18 cellular contexts compared by ENCODE assay signal in genomic region chr15:74042603-74043424, GRCh38. TPM values are rescaled to one million over a fixed set of nuclear protein-coding genes. Genes with fewer than 3 reads are reported as not detected.
DNase-seq lines count a peak whose midpoint lies in the region; ATAC-seq, FAIRE-seq and TF ChIP-seq lines count a peak whose summit lies in the region.
"Had no signal": no experiment of that assay in that cellular context is flagged by ENCODE, and none has a peak within 500 bp of the region (broad histone marks: within the 10 kb centered on the region; RNA-seq: fewer than 3 reads in every experiment).

No MANE protein-coding gene starts in this region.

- H3K4me3 ChIP-seq in HEK293 (ENCODE audit: low read depth, low read length), result no peak overlapping the region
- H3K4me3 ChIP-seq: BLaER1 had no signal

- CTCF ChIA-PET in HEK293 (lab: Yijun Ruan, JAX), result interaction anchor here (0.9 to 14.3 kb wide), 5 partner anchors 8 to 265 kb away, joined by 3 to 152 read pairs (median 12); no protein-coding TSS in a partner anchor

- H3K4me1 ChIP-seq in HEK293 (ENCODE audit: control insufficient read depth, insufficient read depth, low read length), result no peaks in the 10 kb centered on the region; the same call in 1 of the 2 replicates

- TF ChIP-seq CTCF in D721Med (IDR thresholded peaks at IDR 0.05; ENCODE audit: insufficient read depth, missing control alignments), result no peak
- no peak for TF ChIP-seq CTCF in HEK293 (tag by site-specific recombination; IDR thresholded peaks at IDR 0.05)
- TF ChIP-seq CTCF in type B pancreatic cell (conservative IDR thresholded peaks at IDR 0.05), result no peak
- TF ChIP-seq CTCF in natural killer cell (IDR thresholded peaks at IDR 0.05), result no peak

- no peaks in the 10 kb centered on the region for H3K9me3 ChIP-seq in HEK293 (ENCODE audit: control insufficient read depth, insufficient read depth, low read depth, low read length)
- H3K9me3 ChIP-seq: BLaER1, SK-N-SH had no signal

- H3K4me1 Mint-ChIP-seq in stimulated activated effector memory CD8-positive, alpha-beta T cell treated with anti-CD3 and anti-CD28 coated beads, Interleukin-12 subunit alpha, Interleukin-12 subunit beta, amount 100 ng/mL, for 72 hours, result peaks cover 10% of the 10 kb centered on the region
- H3K4me1 Mint-ChIP-seq in type B pancreatic cell (ENCODE audit: unreplicated experiment) (no peaks in the 10 kb centered on the region), natural killer cell (peaks cover 3 to 7% of the 10 kb centered on the region in 2 donors)

- peaks cover 12% of the 10 kb centered on the region for H3K36me3 Mint-ChIP-seq in stimulated activated effector memory CD8-positive, alpha-beta T cell treated with anti-CD3 and anti-CD28 coated beads, Interleukin-12 subunit alpha, Interleukin-12 subunit beta, amount 100 ng/mL, for 72 hours
- H3K36me3 Mint-ChIP-seq in type B pancreatic cell (peaks cover 3% of the 10 kb centered on the region), natural killer cell (no peaks in the 10 kb centered on the region)

- no peaks in the 10 kb centered on the region for H3K9me3 Mint-ChIP-seq in stimulated activated effector memory CD8-positive, alpha-beta T cell treated with anti-CD3 and anti-CD28 coated beads, Interleukin-12 subunit alpha, Interleukin-12 subunit beta, amount 100 ng/mL, for 72 hours
- H3K9me3 Mint-ChIP-seq in type B pancreatic cell (no peaks in the 10 kb centered on the region), natural killer cell (no peaks in the 10 kb centered on the region)
- H3K9me3 Mint-ChIP-seq: CD8-positive, alpha-beta memory T cell; H9 had no signal

- no peak overlapping the region for H3K4me3 Mint-ChIP-seq in stimulated activated effector memory CD8-positive, alpha-beta T cell treated with anti-CD3 and anti-CD28 coated beads, Interleukin-12 subunit alpha, Interleukin-12 subunit beta, amount 100 ng/mL, for 72 hours
- H3K4me3 Mint-ChIP-seq in type B pancreatic cell (no peak overlapping the region), natural killer cell (no peak overlapping the region)
- H3K4me3 Mint-ChIP-seq: CD8-positive, alpha-beta memory T cell; H9 had no signal

- no peaks in the 10 kb centered on the region for H3K36me3 ChIP-seq in HEK293 (ENCODE audit: control insufficient read depth in 2 of 2, insufficient read depth in 1 of 2, low read length in 2 of 2)

- peak; percentile 3 for DNase-seq in D721Med (ENCODE audit: insufficient read length, low spot score)
- DNase-seq in ecto neural progenitor cell (ENCODE audit: low spot score), result peak; percentile 23
- no peak for DNase-seq in stimulated activated effector memory CD8-positive, alpha-beta T cell treated with anti-CD3 and anti-CD28 coated beads, Interleukin-12 subunit alpha, Interleukin-12 subunit beta, amount 100 ng/mL, for 72 hours (ENCODE audit: low spot score in 2 of 2)
- no peak for DNase-seq in NCI-H510A treated with DMSO at 0.1 percent for 48 hours (lab: John Stamatoyannopoulos, UW)
- no peak for DNase-seq in type B pancreatic cell (ENCODE audit: extremely low spot score, unreplicated experiment)
- DNase-seq in natural killer cell, result no peak
- DNase-seq: CD8-positive, alpha-beta memory T cell; H9; NCI-H1436; NCI-H2029 treated with DMSO at 0.1 percent for 48 hours; NCI-H2227 treated with DMSO at 0.1 percent for 48 hours; NCI-H526 treated with DMSO at 0.1 percent for 48 hours; NK-92 treated with Interleukin-12 subunit alpha and Interleukin-12 subunit beta, amount 100 ng/mL, for 24 hours; OCI-M1; SK-N-SH had no signal

- ATAC-seq in stimulated activated effector memory CD8-positive, alpha-beta T cell treated with anti-CD3 and anti-CD28 coated beads, Interleukin-12 subunit alpha, Interleukin-12 subunit beta, amount 100 ng/mL, for 72 hours, result no peak
- ATAC-seq in natural killer cell, result no peak

- H3K27ac ChIP-seq in HEK293 (ENCODE audit: extremely low read depth, low read depth, low read length), result no peak overlapping the region
- H3K27ac ChIP-seq: BLaER1 had no signal

- intact Hi-C loops in natural killer cell (cut with micrococcal nuclease), result no loop called here

- POLR2A ChIA-PET in HEK293 (lab: Yijun Ruan, JAX), result no interaction called here

- no peak for FAIRE-seq in D721Med (lab: Jason Lieb, UNC)

- H3K27me3 Mint-ChIP-seq in type B pancreatic cell (no peaks in the 10 kb centered on the region), natural killer cell (ENCODE audit: low read depth in 2 of 2) (no peaks in the 10 kb centered on the region)
- H3K27me3 Mint-ChIP-seq: CD8-positive, alpha-beta memory T cell had no signal

- peak overlapping the region; percentile 56 for H3K27ac Mint-ChIP-seq in stimulated activated effector memory CD8-positive, alpha-beta T cell treated with anti-CD3 and anti-CD28 coated beads, Interleukin-12 subunit alpha, Interleukin-12 subunit beta, amount 100 ng/mL, for 72 hours
- H3K27ac Mint-ChIP-seq in type B pancreatic cell (no peak overlapping the region), natural killer cell (no peak overlapping the region)
- H3K27ac Mint-ChIP-seq: H9 had no signal

TF ChIP-seq in HEK293, 187 proteins besides CTCF, POLR2A, EP300 and RAD21:
- TF ChIP-seq PRDM4 (tag by site-specific recombination; IDR thresholded peaks at IDR 0.05) (no peak), ZBTB8A (tag by site-specific recombination; IDR thresholded peaks at IDR 0.05) (no peak), ZNF18 (tag by site-specific recombination; IDR thresholded peaks at IDR 0.05) (peak; percentile 90)
- TF ChIP-seq, protein P1, sequence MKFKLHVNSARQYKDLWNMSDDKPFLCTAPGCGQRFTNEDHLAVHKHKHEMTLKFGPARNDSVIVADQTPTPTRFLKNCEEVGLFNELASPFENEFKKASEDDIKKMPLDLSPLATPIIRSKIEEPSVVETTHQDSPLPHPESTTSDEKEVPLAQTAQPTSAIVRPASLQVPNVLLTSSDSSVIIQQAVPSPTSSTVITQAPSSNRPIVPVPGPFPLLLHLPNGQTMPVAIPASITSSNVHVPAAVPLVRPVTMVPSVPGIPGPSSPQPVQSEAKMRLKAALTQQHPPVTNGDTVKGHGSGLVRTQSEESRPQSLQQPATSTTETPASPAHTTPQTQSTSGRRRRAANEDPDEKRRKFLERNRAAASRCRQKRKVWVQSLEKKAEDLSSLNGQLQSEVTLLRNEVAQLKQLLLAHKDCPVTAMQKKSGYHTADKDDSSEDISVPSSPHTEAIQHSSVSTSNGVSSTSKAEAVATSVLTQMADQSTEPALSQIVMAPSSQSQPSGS (tag by site-specific recombination; IDR thresholded peaks at IDR 0.05; ENCODE audit: low read depth), result no peak

RNA-seq across cellular contexts. Expression of gene GOLGA6A, which starts 39.5 kb away (rescaled TPM):
- total RNA-seq in type B pancreatic cell (ENCODE audit: low replicate concordance) (not detected in 2 replicates), natural killer cell (under 1 TPM in 2 of 3 donors, not detected in 1; 0.16 to 0.82 TPM)
- total RNA-seq: LHCN-M2 had no signal

RNA-seq across cellular contexts. Expression of gene PML, which starts 48.3 kb away (rescaled TPM):
- total RNA-seq in type B pancreatic cell (ENCODE audit: low replicate concordance) (28.7 and 29.8 TPM in 2 replicates), natural killer cell (10 to 100 TPM; 65.8 to 68.7 (median 67.6) TPM)

RNA-seq across cellular contexts. Expression of gene STOML1, which starts 50.7 kb away (rescaled TPM):
- 10.4 and 10.8 TPM in 2 replicates for total RNA-seq in type B pancreatic cell (ENCODE audit: low replicate concordance)
- total RNA-seq in natural killer cell, result 1 to 10 TPM; 5.6 to 8.2 (median 7.0) TPM

Comparison
In these comparisons a context has a peak if more than half of its experiments do, and no peak if none do; other contexts are left out.
1. DNase-seq: peak in D721Med (single experiment) and ecto neural progenitor cell (single experiment); none in stimulated activated effector memory CD8-positive, alpha-beta T cell treated with anti-CD3 and anti-CD28 coated beads, Interleukin-12 subunit alpha, Interleukin-12 subunit beta, amount 100 ng/mL, for 72 hours (0 of 2), NCI-H510A treated with DMSO at 0.1 percent for 48 hours (single experiment), type B pancreatic cell (single experiment) and natural killer cell (single experiment).